Comparison of ENCODE assay signal across 2 cellular contexts in genomic region chr2:148981350-148981749, GRCh38.
TF ChIP-seq lines count a peak whose summit lies in the region.

No MANE protein-coding gene starts in this region.

TF ChIP-seq in HepG2, 621 proteins besides CTCF, POLR2A, EP300 and RAD21:
- TF ChIP-seq PCBP2 (optimal IDR thresholded peaks at IDR 0.05; ENCODE audit: low read depth, low read length, poor library complexity, severe bottlenecking) (no peak), GABPA (IDR thresholded peaks at IDR 0.05; ENCODE audit: low read depth, low read length) (peak; percentile 26; the same call in 1 of the 2 replicates), GABPA (CRISPR knock-in tag; IDR thresholded peaks at IDR 0.05; ENCODE audit: low read depth) (peak; percentile 61; the same call in 1 of the 2 replicates), NFYB (CRISPR knock-in tag; IDR thresholded peaks at IDR 0.05) (peak; percentile 47), PAWR (CRISPR knock-in tag; IDR thresholded peaks at IDR 0.05; ENCODE audit: borderline replicate concordance) (no peak), GABPB1 (CRISPR knock-in tag; IDR thresholded peaks at IDR 0.05) (peak; percentile 27; the same call in 1 of the 2 replicates), NFYC (CRISPR knock-in tag; IDR thresholded peaks at IDR 0.05) (peak; percentile 39; the same call in 1 of the 2 replicates)

TF ChIP-seq in K562, 482 proteins besides CTCF, POLR2A, EP300 and RAD21:
- TF ChIP-seq NFYB (IDR thresholded peaks at IDR 0.05; ENCODE audit: extremely low read depth, insufficient read length) (peak; percentile 39), FOS (IDR thresholded peaks at IDR 0.05; ENCODE audit: extremely low read depth, insufficient read length) (peak; percentile 17), PBX2 (CRISPR knock-in tag; IDR thresholded peaks at IDR 0.05; ENCODE audit: low read depth) (no peak), PBX2 (tag; conservative IDR thresholded peaks at IDR 0.05; ENCODE audit: low read depth) (peak; percentile 52), PKNOX1 (IDR thresholded peaks at IDR 0.05) (peak; percentile 86), BDP1 (IDR thresholded peaks at IDR 0.05; ENCODE audit: insufficient read depth, insufficient read length) (no peak), GABPA (tag; conservative IDR thresholded peaks at IDR 0.05; ENCODE audit: low read depth) (peak; percentile 77), SIX5 (IDR thresholded peaks at IDR 0.05; ENCODE audit: borderline replicate concordance in 1 of 2, insufficient read depth in 1 of 2, low read depth in 1 of 2, low read length in 2 of 2) (no peak), ZNF449 (CRISPR knock-in tag; IDR thresholded peaks at IDR 0.05) (no peak), ZBTB40 (IDR thresholded peaks at IDR 0.05) (peak; percentile 71), ZBTB40 (CRISPR knock-in tag; IDR thresholded peaks at IDR 0.05) (no peak)
TF ChIP-seq in K562: peak in this region for 6.
